In genomic region chr4:118968006-118968405, GRCh38 we compare ENCODE assay signal across 8 cellular contexts.
DNase-seq lines count a peak whose midpoint lies in the region; ATAC-seq and TF ChIP-seq lines count a peak whose summit lies in the region.

No MANE protein-coding gene starts in this region.

- dilution Hi-C loops in mammary epithelial cell (cut with HindIII; ENCODE audit: low sequenced_read_pairs) = no loop called here

- CTCF ChIA-PET in mammary epithelial cell (lab: Charles Lee; ENCODE audit: low non-redundant PET) = no interaction called here

- WGBS in mammary epithelial cell (ENCODE audit: low coverage, missing lambda C conversion rate) = 11% methylated on average over 1 of the region's 1 CpG
- 9% methylated on average over 1 of the region's 1 CpG for WGBS in testis, 2 donors

- no peaks in the 10 kb centered on the region for H3K27me3 ChIP-seq in mammary epithelial cell (ENCODE audit: insufficient read depth, low read length)
- H3K27me3 ChIP-seq in testis = no peaks in the 10 kb centered on the region

- peak overlapping the region; percentile 31 for H2AFZ ChIP-seq in mammary epithelial cell (ENCODE audit: low read depth, low read length)

- DNase-seq in NCI-H2029 (lab: John Stamatoyannopoulos, UW) (peak; percentile 7), NCI-H2029 treated with DMSO at 0.1 percent for 48 hours (lab: John Stamatoyannopoulos, UW) (no peak), NAMALWA (ENCODE audit: low spot score) (peak; percentile 62), mammary epithelial cell (peak; percentile 48), left lobe of liver (ENCODE audit: low spot score) (no peak), testis (peak; percentile 79), HuH-7.5 (ENCODE audit: low spot score) (no peak)

- no peak overlapping the region for H3K9ac ChIP-seq in mammary epithelial cell (ENCODE audit: insufficient read depth, low read length)

- no peaks in the 10 kb centered on the region for H3K9me3 ChIP-seq in mammary epithelial cell (replicated peaks; ENCODE audit: insufficient read depth, low read length)
- H3K9me3 ChIP-seq in testis = no peaks in the 10 kb centered on the region

- ATAC-seq in HG02642 (IDR thresholded peaks at IDR 0.05; ENCODE audit: poor library complexity, unreplicated experiment) = peak; percentile 100
- peak; percentile 70 for ATAC-seq in left lobe of liver

- H3K4me3 ChIP-seq in mammary epithelial cell (replicated peaks in 1 of 3; ENCODE audit: insufficient read depth in 1 of 3, low read depth in 2 of 3, low read length in 3 of 3) (no peak overlapping the region), testis (no peak overlapping the region)

- H3K4me2 ChIP-seq in mammary epithelial cell (ENCODE audit: insufficient read depth, low read depth, low read length) = peak overlapping the region; percentile 19

- H3K79me2 ChIP-seq in mammary epithelial cell (ENCODE audit: insufficient read depth, low read length) = no peaks in the 10 kb centered on the region

- H4K20me1 ChIP-seq in mammary epithelial cell (ENCODE audit: insufficient read depth, low read length) = no peaks in the 10 kb centered on the region

- no TSS peak for BruUV-seq in mammary epithelial cell (replicated peaks; lab: Mats Ljungman, UMichigan)

- intact Hi-C loops in mammary epithelial cell (cut with micrococcal nuclease) = loop anchor here (5.0 kb wide), 1 partner anchor 291 kb away; no protein-coding TSS in a partner anchor
- intact Hi-C loops in testis (cut with DNase I; ENCODE audit: low total_unique reads) = loop anchor here (5.0 to 10.0 kb wide), 2 partner anchors 81 to 203 kb away; partner anchors contain the start of gene SYNPO2

- TF ChIP-seq CTCF in mammary epithelial cell (conservative IDR thresholded peaks at IDR 0.05 in 1 of 2, IDR thresholded peaks at IDR 0.05 in 1 of 2; ENCODE audit: extremely low read depth in 1 of 2, insufficient read depth in 1 of 2, low read depth in 1 of 2, low read length in 2 of 2) (no peak), testis (IDR thresholded peaks at IDR 0.05) (no peak)

- in situ Hi-C loops in mammary epithelial cell (cut with MboI; ENCODE audit: low sequenced_read_pairs in 2 of 2) = no loop called here

- peaks cover 20% of the 10 kb centered on the region for H3K4me1 ChIP-seq in mammary epithelial cell (ENCODE audit: insufficient read depth, low read length)
- peaks cover 63% of the 10 kb centered on the region for H3K4me1 ChIP-seq in testis

- no peak overlapping the region for H3K27ac ChIP-seq in mammary epithelial cell (ENCODE audit: insufficient read depth, low read depth, low read length)
- peak overlapping the region; percentile 71 to 86 for H3K27ac ChIP-seq in testis

- TF ChIP-seq POLR2A in testis (IDR thresholded peaks at IDR 0.05) = no peak

- H3K36me3 ChIP-seq in mammary epithelial cell (ENCODE audit: insufficient read depth, low read length) (no peaks in the 10 kb centered on the region), testis (ENCODE audit: low read depth, missing control alignments) (no peaks in the 10 kb centered on the region)

Comparison
In these comparisons a context has a peak if more than half of its experiments do, and no peak if none do; other contexts are left out.
1. DNase-seq: peak in NCI-H2029 (single experiment), NAMALWA (single experiment), mammary epithelial cell (single experiment) and testis (single experiment); none in NCI-H2029 treated with DMSO at 0.1 percent for 48 hours (single experiment), left lobe of liver (single experiment) and HuH-7.5 (single experiment).